14 cellular contexts compared by ENCODE assay signal in the genomic region with DNA sequence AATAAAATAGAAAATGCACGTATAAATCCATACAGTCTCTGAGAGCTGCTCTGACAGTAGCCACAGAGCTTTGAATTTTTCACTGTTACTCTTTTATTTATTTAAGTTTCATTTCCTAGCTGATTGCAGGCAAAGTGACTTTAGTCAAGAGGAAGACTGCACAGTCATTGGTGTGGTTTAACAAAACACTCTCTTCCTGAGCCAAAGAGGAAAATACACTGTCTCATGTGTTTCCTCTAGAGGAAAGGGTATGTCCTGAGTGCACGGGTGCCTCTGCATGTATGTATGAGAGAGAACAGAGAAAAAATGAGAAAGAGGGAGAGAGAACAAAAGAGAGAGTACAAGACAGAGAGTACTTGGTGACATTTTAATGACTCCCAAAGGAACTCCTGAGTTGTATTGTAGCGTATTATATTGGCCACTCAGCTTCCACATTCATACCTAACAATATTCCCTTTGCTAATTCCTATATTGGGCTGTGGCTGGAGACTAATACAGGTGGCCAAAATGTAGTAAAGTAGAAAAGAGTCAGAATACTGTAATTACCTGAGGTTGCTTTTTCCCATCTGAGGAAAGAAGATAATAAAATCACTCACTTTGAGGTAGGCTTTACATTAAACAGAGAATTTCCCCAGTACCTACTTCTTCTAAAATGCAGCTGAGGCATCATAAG. TPM values are rescaled to one million over a fixed set of nuclear protein-coding genes. Genes with fewer than 3 reads are reported as not detected.
DNase-seq lines count a peak whose midpoint lies in the region; ATAC-seq and TF ChIP-seq lines count a peak whose summit lies in the region.
"Had no signal": no experiment of that assay in that cellular context is flagged by ENCODE, and none has a peak within 500 bp of the region (broad histone marks: within the 10 kb centered on the region; RNA-seq: fewer than 3 reads in every experiment).

OR4D9 (plus strand) TSS at position 623 of the 673 bp plus-strand sequence. CDS start 3,374 bp downstream, outside the sequence.

- peak within 1 kb of the TSS; percentile 29 for H3K4me3 Mint-ChIP-seq in activated CD4-positive, alpha-beta T cell treated with anti-CD3 and anti-CD28 coated beads, Interleukin-2, amount 10 ng/mL, durations not matched to agents 7 days and 5 days
- peak within 1 kb of the TSS; percentile 2 for H3K4me3 Mint-ChIP-seq in activated T-helper 17 cell treated with anti-CD3 and anti-CD28 coated beads, Interleukin-2, amount 50 U/mL, for 72 hours
- H3K4me3 Mint-ChIP-seq in nephron progenitor cell (no peak within 1 kb of the TSS), H9 (no peak within 1 kb of the TSS)

- H2AK5ac ChIP-seq in H9 (ENCODE audit: insufficient read length, low read length) = no peak within 1 kb of the TSS

- no peaks in the 10 kb centered on the region for H3K23me2 ChIP-seq in H9 (ENCODE audit: insufficient read length, low read depth, low read length, poor library complexity, severe bottlenecking)

- CTCF ChIA-PET in activated CD4-positive, alpha-beta T cell treated with anti-CD3 and anti-CD28 coated beads, Interleukin-2, amount 10 ng/mL, durations not matched to agents 7 days and 5 days (lab: Charles Lee) = interaction anchor here (0.6 to 1.6 kb wide), 3 partner anchors 18 to 340 kb away, joined by 3 to 5 read pairs (median 4); no protein-coding TSS in a partner anchor

- H3K79me1 ChIP-seq in H9 (ENCODE audit: insufficient read depth, low read depth, low read length, poor library complexity, severe bottlenecking) = no peaks in the 10 kb centered on the region

- DNase-seq in activated CD4-positive, alpha-beta T cell treated with anti-CD3 and anti-CD28 coated beads, Interleukin-2, amount 10 ng/mL, durations not matched to agents 7 days and 5 days = peak; percentile 37
- DNase-seq in activated CD4-positive, alpha-beta T cell treated with anti-CD3 and anti-CD28 coated beads for 1 hour = no peak
- DNase-seq in nephron progenitor cell (no peak), H9 (no peak)
- DNase-seq: effector CD8-positive, alpha-beta T cell; Karpas-422; RPMI8226; stimulated activated CD8-positive, alpha-beta memory T cell treated with anti-CD3 and anti-CD28 coated beads, Interleukin-4, amount 100 ng/mL, for 48 hours had no signal

- no peaks in the 10 kb centered on the region for H3K27me3 Mint-ChIP-seq in activated CD4-positive, alpha-beta T cell treated with anti-CD3 and anti-CD28 coated beads, Interleukin-2, amount 10 ng/mL, durations not matched to agents 7 days and 5 days
- peaks cover 13% of the 10 kb centered on the region for H3K27me3 Mint-ChIP-seq in activated T-helper 17 cell treated with anti-CD3 and anti-CD28 coated beads, Interleukin-2, amount 50 U/mL, for 72 hours
- H3K27me3 Mint-ChIP-seq in nephron progenitor cell (ENCODE audit: low read depth, poor library complexity) (peaks cover 5% of the 10 kb centered on the region), H9 (ENCODE audit: low read depth) (no peaks in the 10 kb centered on the region)

- peaks cover 30% of the 10 kb centered on the region for H3K4me1 Mint-ChIP-seq in activated CD4-positive, alpha-beta T cell treated with anti-CD3 and anti-CD28 coated beads, Interleukin-2, amount 10 ng/mL, durations not matched to agents 7 days and 5 days
- H3K4me1 Mint-ChIP-seq in activated T-helper 17 cell treated with anti-CD3 and anti-CD28 coated beads, Interleukin-2, amount 50 U/mL, for 72 hours = peaks cover 6% of the 10 kb centered on the region
- peaks cover 4% of the 10 kb centered on the region for H3K4me1 Mint-ChIP-seq in nephron progenitor cell
- H3K4me1 Mint-ChIP-seq in H9 = no peaks in the 10 kb centered on the region

- 0 out of 2 replicates have a peak within 1 kb of the TSS, but pooled peaks have one; percentile 9 for H2AFZ ChIP-seq in Loucy (ENCODE audit: low read length)
- H2AFZ ChIP-seq in H9 (ENCODE audit: low read length) = no peak within 1 kb of the TSS

- peaks cover 5% of the 10 kb centered on the region for H3K9me3 Mint-ChIP-seq in activated CD4-positive, alpha-beta T cell treated with anti-CD3 and anti-CD28 coated beads, Interleukin-2, amount 10 ng/mL, durations not matched to agents 7 days and 5 days
- no peaks in the 10 kb centered on the region for H3K9me3 Mint-ChIP-seq in activated T-helper 17 cell treated with anti-CD3 and anti-CD28 coated beads, Interleukin-2, amount 50 U/mL, for 72 hours
- no peaks in the 10 kb centered on the region for H3K9me3 Mint-ChIP-seq in nephron progenitor cell
- no peaks in the 10 kb centered on the region for H3K9me3 Mint-ChIP-seq in H9

- no peak within 1 kb of the TSS for H2BK5ac ChIP-seq in H9 (ENCODE audit: insufficient read length, low read length)

- ATAC-seq in activated T-helper 17 cell treated with anti-CD3 and anti-CD28 coated beads, Interleukin-2, amount 50 U/mL, for 72 hours (replicated peaks) = peak; percentile 48
- ATAC-seq in HG03097 (IDR thresholded peaks at IDR 0.05; ENCODE audit: low FRiP score, unreplicated experiment) (no peak), HG03571 (IDR thresholded peaks at IDR 0.05; ENCODE audit: unreplicated experiment) (no peak)
- ATAC-seq: activated CD4-positive, CD25-positive, alpha-beta regulatory T cell treated with anti-CD3 and anti-CD28 coated beads, Interleukin-2, amount 50 U/mL, for 24 hours had no signal

- peaks cover 5% of the 10 kb centered on the region for H3K36me3 Mint-ChIP-seq in activated CD4-positive, alpha-beta T cell treated with anti-CD3 and anti-CD28 coated beads, Interleukin-2, amount 10 ng/mL, durations not matched to agents 7 days and 5 days (ENCODE audit: low read depth)
- no peaks in the 10 kb centered on the region for H3K36me3 Mint-ChIP-seq in activated T-helper 17 cell treated with anti-CD3 and anti-CD28 coated beads, Interleukin-2, amount 50 U/mL, for 72 hours (ENCODE audit: low read depth)
- H3K36me3 Mint-ChIP-seq in nephron progenitor cell (ENCODE audit: low read depth) = no peaks in the 10 kb centered on the region
- no peaks in the 10 kb centered on the region for H3K36me3 Mint-ChIP-seq in H9 (ENCODE audit: insufficient read depth in 1 of 3, low read depth in 3 of 3)

- H3K79me2 ChIP-seq in Loucy (ENCODE audit: insufficient read depth, low read length) (no peaks in the 10 kb centered on the region), H9 (ENCODE audit: insufficient read depth, low read length) (no peaks in the 10 kb centered on the region)

- no peak within 1 kb of the TSS for H3T11ph ChIP-seq in H9 (ENCODE audit: low read length)

- WGBS in H9 (ENCODE audit: extremely low coverage, insufficient read length, low lambda C conversion rate) = no CpG with 5 or more reads among the region's 3 CpGs

- H4K20me1 ChIP-seq in Loucy (ENCODE audit: insufficient read depth, low read length, poor library complexity, severe bottlenecking) = no peaks in the 10 kb centered on the region
- H4K20me1 ChIP-seq in H9 (ENCODE audit: control insufficient read depth, insufficient read depth, insufficient read length) = no peaks in the 10 kb centered on the region

- no peak within 1 kb of the TSS for H4K8ac ChIP-seq in H9 (replicated peaks; ENCODE audit: insufficient read length, low read depth, low read length)

- POLR2A ChIA-PET in activated CD4-positive, alpha-beta T cell treated with anti-CD3 and anti-CD28 coated beads, Interleukin-2, amount 10 ng/mL, durations not matched to agents 7 days and 5 days (lab: Charles Lee) = no interaction called here

- peak within 1 kb of the TSS; percentile 39 for H3K27ac Mint-ChIP-seq in activated CD4-positive, alpha-beta T cell treated with anti-CD3 and anti-CD28 coated beads, Interleukin-2, amount 10 ng/mL, durations not matched to agents 7 days and 5 days
- no peak within 1 kb of the TSS for H3K27ac Mint-ChIP-seq in activated T-helper 17 cell treated with anti-CD3 and anti-CD28 coated beads, Interleukin-2, amount 50 U/mL, for 72 hours
- H3K27ac Mint-ChIP-seq in nephron progenitor cell (peak within 1 kb of the TSS; percentile 27), H9 (no peak within 1 kb of the TSS)

- no peak within 1 kb of the TSS for H3K56ac ChIP-seq in H9 (ENCODE audit: insufficient read length, low read depth, low read length)

- H3K4me2 ChIP-seq in Loucy (ENCODE audit: low read depth, low read length, poor library complexity, severe bottlenecking) = peak within 1 kb of the TSS; percentile 74
- H3K4me2 ChIP-seq in H9 (ENCODE audit: insufficient read depth, insufficient read length, low read length) = no peak within 1 kb of the TSS

- H3K4me3 ChIP-seq in Loucy (ENCODE audit: low read length, poor library complexity, severe bottlenecking) = peak within 1 kb of the TSS; percentile 60

- H3K14ac ChIP-seq in H9 (ENCODE audit: insufficient read depth, low read length) = no peak within 1 kb of the TSS

- H3K18ac ChIP-seq in H9 (ENCODE audit: insufficient read length, low read depth, low read length) = no peak within 1 kb of the TSS

- peaks cover 4% of the 10 kb centered on the region for H3F3A ChIP-seq in Loucy (ENCODE audit: low read depth)

- H4K5ac ChIP-seq in H9 (ENCODE audit: insufficient read length, low read depth, low read length) = no peak within 1 kb of the TSS

- H2BK120ac ChIP-seq in H9 (ENCODE audit: low read depth, low read length, poor library complexity, severe bottlenecking) = no peak within 1 kb of the TSS

- H3K4me1 ChIP-seq in Loucy (ENCODE audit: insufficient read depth, low read length, poor library complexity, severe bottlenecking) (peaks cover 37% of the 10 kb centered on the region), H9 (ENCODE audit: insufficient read depth, low read length) (no peaks in the 10 kb centered on the region)

- TF ChIP-seq CTCF in Loucy (conservative IDR thresholded peaks at IDR 0.05; ENCODE audit: low read length) (no peak), nephron progenitor cell (IDR thresholded peaks at IDR 0.05) (no peak), H9 (conservative IDR thresholded peaks at IDR 0.05) (no peak)

- H3K36me3 ChIP-seq in Loucy (ENCODE audit: insufficient read depth, low read length) = no peaks in the 10 kb centered on the region

- H3K27ac ChIP-seq in H9 (ENCODE audit: insufficient read length, low read depth, low read length) = no peak within 1 kb of the TSS

- H3K27me3 ChIP-seq in Loucy (ENCODE audit: insufficient read depth, low read length, poor library complexity, severe bottlenecking) (no peaks in the 10 kb centered on the region), H9 (ENCODE audit: insufficient read depth, low read length) (no peaks in the 10 kb centered on the region)

- no peaks in the 10 kb centered on the region for H3K9me2 ChIP-seq in Loucy (replicated peaks; ENCODE audit: low read depth, low read length)

- H2BK12ac ChIP-seq in H9 (ENCODE audit: insufficient read length, low read depth, low read length) = no peak within 1 kb of the TSS

- H3K9ac ChIP-seq in Loucy (ENCODE audit: low read depth, low read length, poor library complexity, severe bottlenecking) (peak within 1 kb of the TSS; percentile 70), H9 (ENCODE audit: extremely low read depth, insufficient read length, low read length) (no peak within 1 kb of the TSS)

- no peak within 1 kb of the TSS; the same call in 1 of the 2 replicates for H2BK15ac ChIP-seq in H9 (ENCODE audit: low read depth, low read length)

- H3K4ac ChIP-seq in H9 (ENCODE audit: low read depth, low read length) = no peak within 1 kb of the TSS

- no peak within 1 kb of the TSS for H4K91ac ChIP-seq in H9 (ENCODE audit: insufficient read length, low read depth, low read length)

- H3K9me3 ChIP-seq in Loucy (ENCODE audit: insufficient read depth, low read depth, low read length) (no peaks in the 10 kb centered on the region), H9 (ENCODE audit: control insufficient read depth, low read depth, low read length) (no peaks in the 10 kb centered on the region)

- no peak within 1 kb of the TSS for H3K23ac ChIP-seq in H9 (ENCODE audit: insufficient read length, low read depth, low read length)

- H2BK20ac ChIP-seq in H9 (ENCODE audit: low read depth, low read length, poor library complexity, severe bottlenecking) = no peak within 1 kb of the TSS

RNA-seq across cellular contexts. Expression of gene OR4D9, which starts in this region (rescaled TPM):
- not detected for total RNA-seq in activated CD4-positive, alpha-beta T cell treated with anti-CD3 and anti-CD28 coated beads, Interleukin-2, amount 10 ng/mL, durations not matched to agents 7 days and 5 days
- total RNA-seq in activated T-helper 17 cell treated with anti-CD3 and anti-CD28 coated beads, Interleukin-2, amount 50 U/mL, for 72 hours = not detected
- total RNA-seq in H9 (2021) = not detected in 2 replicates
- total RNA-seq: G401 had no signal

Comparison
In these comparisons a context has a peak if more than half of its experiments do, and no peak if none do; other contexts are left out.
1. Peak in DNase-seq in activated CD4-positive, alpha-beta T cell treated with anti-CD3 and anti-CD28 coated beads, Interleukin-2, amount 10 ng/mL, durations not matched to agents 7 days and 5 days; RNA of the gene not detected or under 1 TPM.
2. Peak in ATAC-seq in activated T-helper 17 cell treated with anti-CD3 and anti-CD28 coated beads, Interleukin-2, amount 50 U/mL, for 72 hours; RNA of the gene not detected or under 1 TPM.
3. H3K27ac Mint-ChIP-seq: peak in activated CD4-positive, alpha-beta T cell treated with anti-CD3 and anti-CD28 coated beads, Interleukin-2, amount 10 ng/mL, durations not matched to agents 7 days and 5 days (single experiment) and nephron progenitor cell (single experiment); none in activated T-helper 17 cell treated with anti-CD3 and anti-CD28 coated beads, Interleukin-2, amount 50 U/mL, for 72 hours (single experiment) and H9 (0 of 3).
4. H3K4me3 Mint-ChIP-seq: peak in activated CD4-positive, alpha-beta T cell treated with anti-CD3 and anti-CD28 coated beads, Interleukin-2, amount 10 ng/mL, durations not matched to agents 7 days and 5 days (single experiment) and activated T-helper 17 cell treated with anti-CD3 and anti-CD28 coated beads, Interleukin-2, amount 50 U/mL, for 72 hours (single experiment); none in nephron progenitor cell (single experiment) and H9 (0 of 2).